In the genomic region with DNA sequence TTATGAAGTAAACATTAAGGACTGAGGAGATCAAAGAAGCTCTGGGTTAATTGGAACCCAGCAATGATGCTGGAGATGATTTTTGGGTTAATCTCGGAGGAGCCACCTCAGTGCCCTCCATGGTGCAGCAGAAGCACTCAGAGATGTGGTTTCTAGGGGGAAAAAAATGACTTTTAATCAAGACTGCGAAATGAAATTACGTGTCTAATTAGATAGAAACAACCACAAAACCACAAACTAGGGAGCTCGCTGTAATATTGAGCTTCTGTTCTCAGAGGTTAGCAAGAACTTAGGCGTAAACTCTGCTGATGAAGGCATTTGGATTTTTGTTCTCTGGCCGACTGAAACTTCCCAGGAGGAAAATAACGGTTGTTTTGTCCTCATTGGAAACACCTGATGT, we compare ENCODE assay signal across 22 cellular contexts.
DNase-seq lines count a peak whose midpoint lies in the region; ATAC-seq and TF ChIP-seq lines count a peak whose summit lies in the region.
"Had no signal": no experiment of that assay in that cellular context is flagged by ENCODE, and none has a peak within 500 bp of the region (broad histone marks: within the 10 kb centered on the region; RNA-seq: fewer than 3 reads in every experiment).

No MANE protein-coding gene starts in this region.

- no peak overlapping the region for H3K4me3 ChIP-seq in CD8-positive, alpha-beta memory T cell (ENCODE audit: low read length)
- no peak overlapping the region for H3K4me3 ChIP-seq in smooth muscle cell
- H3K4me3 ChIP-seq: ascending aorta, gastrocnemius medialis, left ventricle myocardium inferior, ovary, skin epidermis, thoracic aorta had no signal

- H3K9ac ChIP-seq in smooth muscle cell (ENCODE audit: low read depth): no peak overlapping the region

- peak overlapping the region in 4 of 7 donors; percentile 30 to 66 (median 44) for H3K4me3 Mint-ChIP-seq in CD8-positive, alpha-beta memory T cell
- H3K4me3 Mint-ChIP-seq: WTC11 had no signal

- H3K27me3 Mint-ChIP-seq in CD8-positive, alpha-beta memory T cell: peaks cover 7 to 8% of the 10 kb centered on the region in 2 donors

- no peak for ATAC-seq in GM18861 (IDR thresholded peaks at IDR 0.05; ENCODE audit: unreplicated experiment)
- ATAC-seq: gastrocnemius medialis had no signal

- no peaks in the 10 kb centered on the region for H4K20me1 ChIP-seq in smooth muscle cell (ENCODE audit: low read depth)

- POLR2A ChIA-PET in CD8-positive, alpha-beta memory T cell (lab: Charles Lee): no interaction called here

- H3F3A ChIP-seq in smooth muscle cell (ENCODE audit: low read depth): no peaks in the 10 kb centered on the region

- no peak overlapping the region for H3K27ac ChIP-seq in CD8-positive, alpha-beta memory T cell (ENCODE audit: low read depth, low read length)
- no peak overlapping the region for H3K27ac ChIP-seq in smooth muscle cell (ENCODE audit: low read depth)
- H3K27ac ChIP-seq: 22Rv1, ascending aorta, epithelial cell of prostate, gastrocnemius medialis, left ventricle myocardium inferior, ovary, skin epidermis, thoracic aorta had no signal

- H3K27ac Mint-ChIP-seq in CD8-positive, alpha-beta memory T cell: peak overlapping the region in 1 of 8 donors; percentile 60
- H3K27ac Mint-ChIP-seq: WTC11 had no signal

- CTCF ChIA-PET in CD8-positive, alpha-beta memory T cell (lab: Charles Lee): no interaction called here

- H3K9me3 ChIP-seq in CD8-positive, alpha-beta memory T cell (ENCODE audit: low read length): no peaks in the 10 kb centered on the region
- H3K9me3 ChIP-seq in smooth muscle cell (replicated peaks; ENCODE audit: low read depth): no peaks in the 10 kb centered on the region
- H3K9me3 ChIP-seq: ascending aorta, gastrocnemius medialis, ovary, thoracic aorta had no signal

- DNase-seq in NK-92 treated with Interleukin-12 subunit alpha and Interleukin-12 subunit beta, amount 100 ng/mL, for 24 hours (lab: John Stamatoyannopoulos, UW): peak; percentile 31
- no peak for DNase-seq in NK-92 (lab: John Stamatoyannopoulos, UW; ENCODE audit: unreplicated experiment)
- no peak for DNase-seq in CD8-positive, alpha-beta memory T cell
- DNase-seq in OCI-M1 (lab: John Stamatoyannopoulos, UW): peak; percentile 25
- DNase-seq in mesenteric fat pad (ENCODE audit: low spot score): peak; percentile 12
- DNase-seq in smooth muscle cell (lab: John Stamatoyannopoulos, UW; ENCODE audit: unreplicated experiment): no peak
- DNase-seq in OCI-M2 (lab: John Stamatoyannopoulos, UW; ENCODE audit: unreplicated experiment): no peak
- DNase-seq: C1 segment of cervical spinal cord, EL, gastrocnemius medialis, H7, left ventricle myocardium inferior, NCI-H2029 treated with DMSO at 0.1 percent for 48 hours, NCI-H748 treated with DMSO at 0.1 percent for 48 hours, ovary had no signal

- H3K9me3 Mint-ChIP-seq in CD8-positive, alpha-beta memory T cell: no peaks in the 10 kb centered on the region
- H3K9me3 Mint-ChIP-seq: WTC11 had no signal

- no peaks in the 10 kb centered on the region for H3K36me3 ChIP-seq in CD8-positive, alpha-beta memory T cell (ENCODE audit: insufficient read depth, low read length)
- no peaks in the 10 kb centered on the region for H3K36me3 ChIP-seq in smooth muscle cell (ENCODE audit: low read depth)
- H3K36me3 ChIP-seq: ascending aorta, gastrocnemius medialis, left ventricle myocardium inferior, ovary, thoracic aorta had no signal

- H3K79me2 ChIP-seq in smooth muscle cell (ENCODE audit: low read depth): no peaks in the 10 kb centered on the region

- H3K4me1 ChIP-seq in CD8-positive, alpha-beta memory T cell (ENCODE audit: insufficient read depth, low read length): peaks cover 7% of the 10 kb centered on the region
- no peaks in the 10 kb centered on the region for H3K4me1 ChIP-seq in smooth muscle cell (ENCODE audit: low read depth)
- H3K4me1 ChIP-seq: ascending aorta, gastrocnemius medialis, left ventricle myocardium inferior had no signal

- H2AFZ ChIP-seq in smooth muscle cell (ENCODE audit: low read depth): no peak overlapping the region

- peaks cover 0 to 3% (median 0%) of the 10 kb centered on the region in 3 donors for H3K36me3 Mint-ChIP-seq in CD8-positive, alpha-beta memory T cell
- H3K36me3 Mint-ChIP-seq: WTC11 had no signal

- H3K4me2 ChIP-seq in smooth muscle cell: no peak overlapping the region

- 69% methylated on average over 7 of the region's 7 CpGs for WGBS in smooth muscle cell (ENCODE audit: low lambda C conversion rate)

- H3K4me1 Mint-ChIP-seq in CD8-positive, alpha-beta memory T cell: peaks cover 11 to 26% (median 20%) of the 10 kb centered on the region in 3 donors
- H3K4me1 Mint-ChIP-seq: WTC11 had no signal

- no peak for TF ChIP-seq CTCF in smooth muscle cell (IDR thresholded peaks at IDR 0.05; ENCODE audit: borderline replicate concordance, insufficient read depth, poor library complexity, severe bottlenecking)

- no peaks in the 10 kb centered on the region for H3K27me3 ChIP-seq in CD8-positive, alpha-beta memory T cell (ENCODE audit: insufficient read depth, low read length, poor library complexity, severe bottlenecking)
- H3K27me3 ChIP-seq in smooth muscle cell (ENCODE audit: low read depth): no peaks in the 10 kb centered on the region
- H3K27me3 ChIP-seq: ascending aorta, gastrocnemius medialis, ovary had no signal

Comparison
In these comparisons a context has a peak if more than half of its experiments do, and no peak if none do; other contexts are left out.
1. DNase-seq: peak in NK-92 treated with Interleukin-12 subunit alpha and Interleukin-12 subunit beta, amount 100 ng/mL, for 24 hours (single experiment), OCI-M1 (single experiment) and mesenteric fat pad (single experiment); none in NK-92 (single experiment), CD8-positive, alpha-beta memory T cell (0 of 5), smooth muscle cell (single experiment) and OCI-M2 (single experiment).